In the genomic region with DNA sequence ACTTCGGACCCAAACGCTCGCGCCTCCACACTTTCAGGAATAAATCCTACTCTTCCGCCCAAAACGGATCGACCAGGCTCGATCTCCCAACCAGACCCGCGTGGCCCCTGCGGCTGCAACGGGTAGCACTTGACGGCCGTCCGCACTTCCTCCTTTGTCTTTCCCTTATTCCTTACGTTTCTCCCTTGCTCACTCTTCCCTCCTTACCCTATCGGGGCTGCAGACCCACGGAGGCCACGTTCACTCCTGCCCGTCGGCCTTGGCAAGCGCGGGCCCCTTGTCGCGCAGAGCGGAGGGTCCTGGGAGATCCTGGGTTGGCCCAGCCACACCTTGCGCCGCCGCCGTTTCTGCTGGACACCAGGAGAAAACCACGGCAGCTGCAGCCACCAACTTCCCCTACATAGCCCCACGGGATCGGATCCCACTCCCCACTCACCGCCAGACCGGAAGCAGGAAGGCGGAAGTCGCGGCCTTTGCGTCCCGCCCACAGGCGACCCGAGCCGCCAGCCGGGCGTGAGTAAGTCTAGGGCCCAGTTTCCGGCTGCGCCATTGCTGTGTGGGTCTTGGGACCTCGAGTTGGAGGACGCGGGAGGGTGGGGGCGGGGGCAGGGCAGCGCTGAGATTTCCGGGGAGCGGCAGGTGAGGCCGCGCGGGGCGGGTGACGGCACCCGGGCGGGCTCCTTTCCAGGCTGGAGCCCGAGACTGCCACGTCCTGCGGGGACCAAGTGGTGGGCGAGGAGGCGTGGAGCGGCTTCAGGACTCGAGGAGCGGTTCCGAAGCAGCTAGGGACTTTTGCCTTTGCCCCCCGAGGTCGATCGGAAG, we compare ENCODE assay signal across 1 cellular context.
TF ChIP-seq lines count a peak whose summit lies in the region.

SMIM15 (minus strand) TSS at position 459 of the 822 bp plus-strand sequence. CDS start 2,297 bp downstream, outside the sequence.

TF ChIP-seq in HepG2, 621 proteins besides CTCF, POLR2A, EP300 and RAD21 (continued from another document and continues in another):
- TF ChIP-seq, protein P1, sequence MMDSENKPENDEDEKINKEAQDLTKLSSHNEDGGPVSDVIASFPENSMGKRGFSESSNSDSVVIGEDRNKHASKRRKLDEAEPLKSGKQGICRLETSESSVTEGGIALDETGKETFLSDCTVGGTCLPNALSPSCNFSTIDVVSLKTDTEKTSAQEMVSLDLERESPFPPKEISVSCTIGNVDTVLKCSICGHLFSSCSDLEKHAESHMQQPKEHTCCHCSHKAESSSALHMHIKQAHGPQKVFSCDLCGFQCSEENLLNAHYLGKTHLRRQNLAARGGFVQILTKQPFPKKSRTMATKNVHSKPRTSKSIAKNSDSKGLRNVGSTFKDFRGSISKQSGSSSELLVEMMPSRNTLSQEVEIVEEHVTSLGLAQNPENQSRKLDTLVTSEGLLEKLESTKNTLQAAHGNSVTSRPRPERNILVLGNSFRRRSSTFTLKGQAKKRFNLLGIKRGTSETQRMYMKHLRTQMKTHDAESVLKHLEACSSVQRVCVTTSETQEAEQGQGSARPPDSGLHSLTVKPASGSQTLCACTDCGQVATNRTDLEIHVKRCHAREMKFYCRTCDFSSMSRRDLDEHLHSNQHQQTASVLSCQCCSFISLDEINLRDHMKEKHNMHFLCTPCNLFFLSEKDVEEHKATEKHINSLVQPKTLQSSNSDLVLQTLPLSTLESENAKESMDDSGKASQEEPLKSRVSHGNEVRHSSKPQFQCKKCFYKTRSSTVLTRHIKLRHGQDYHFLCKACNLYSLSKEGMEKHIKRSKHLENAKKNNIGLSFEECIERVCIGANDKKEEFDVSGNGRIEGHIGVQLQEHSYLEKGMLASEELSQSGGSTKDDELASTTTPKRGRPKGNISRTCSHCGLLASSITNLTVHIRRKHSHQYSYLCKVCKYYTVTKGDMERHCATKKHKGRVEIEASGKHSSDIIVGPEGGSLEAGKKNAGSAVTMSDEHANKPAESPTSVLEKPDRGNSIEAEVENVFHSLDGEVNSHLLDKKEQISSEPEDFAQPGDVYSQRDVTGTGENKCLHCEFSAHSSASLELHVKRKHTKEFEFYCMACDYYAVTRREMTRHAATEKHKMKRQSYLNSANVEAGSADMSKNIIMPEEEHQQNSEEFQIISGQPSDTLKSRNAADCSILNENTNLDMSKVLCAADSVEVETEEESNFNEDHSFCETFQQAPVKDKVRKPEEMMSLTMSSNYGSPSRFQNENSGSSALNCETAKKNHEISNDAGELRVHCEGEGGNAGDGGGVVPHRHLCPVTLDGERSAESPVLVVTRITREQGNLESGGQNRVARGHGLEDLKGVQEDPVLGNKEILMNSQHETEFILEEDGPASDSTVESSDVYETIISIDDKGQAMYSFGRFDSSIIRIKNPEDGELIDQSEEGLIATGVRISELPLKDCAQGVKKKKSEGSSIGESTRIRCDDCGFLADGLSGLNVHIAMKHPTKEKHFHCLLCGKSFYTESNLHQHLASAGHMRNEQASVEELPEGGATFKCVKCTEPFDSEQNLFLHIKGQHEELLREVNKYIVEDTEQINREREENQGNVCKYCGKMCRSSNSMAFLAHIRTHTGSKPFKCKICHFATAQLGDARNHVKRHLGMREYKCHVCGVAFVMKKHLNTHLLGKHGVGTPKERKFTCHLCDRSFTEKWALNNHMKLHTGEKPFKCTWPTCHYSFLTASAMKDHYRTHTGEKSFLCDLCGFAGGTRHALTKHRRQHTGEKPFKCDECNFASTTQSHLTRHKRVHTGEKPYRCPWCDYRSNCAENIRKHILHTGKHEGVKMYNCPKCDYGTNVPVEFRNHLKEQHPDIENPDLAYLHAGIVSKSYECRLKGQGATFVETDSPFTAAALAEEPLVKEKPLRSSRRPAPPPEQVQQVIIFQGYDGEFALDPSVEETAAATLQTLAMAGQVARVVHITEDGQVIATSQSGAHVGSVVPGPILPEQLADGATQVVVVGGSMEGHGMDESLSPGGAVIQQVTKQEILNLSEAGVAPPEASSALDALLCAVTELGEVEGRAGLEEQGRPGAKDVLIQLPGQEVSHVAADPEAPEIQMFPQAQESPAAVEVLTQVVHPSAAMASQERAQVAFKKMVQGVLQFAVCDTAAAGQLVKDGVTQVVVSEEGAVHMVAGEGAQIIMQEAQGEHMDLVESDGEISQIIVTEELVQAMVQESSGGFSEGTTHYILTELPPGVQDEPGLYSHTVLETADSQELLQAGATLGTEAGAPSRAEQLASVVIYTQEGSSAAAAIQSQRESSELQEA (CRISPR knock-in tag; IDR thresholded peaks at IDR 0.05; ENCODE audit: not compliant biosample characterization): peak; percentile 26
- TF ChIP-seq ZNF205 (CRISPR knock-in tag; IDR thresholded peaks at IDR 0.05): 0 out of 2 replicates have a peak, but pooled peaks have one; percentile 27
- no peak; the same call in 1 of the 2 replicates for TF ChIP-seq CCDC6 (CRISPR knock-in tag; IDR thresholded peaks at IDR 0.05)
- no peak for TF ChIP-seq FOSL1 (CRISPR knock-in tag; IDR thresholded peaks at IDR 0.05; ENCODE audit: borderline replicate concordance)
- peak; percentile 85 for TF ChIP-seq THAP11 (CRISPR knock-in tag; IDR thresholded peaks at IDR 0.05)
- no peak for TF ChIP-seq IKZF4 (CRISPR knock-in tag; IDR thresholded peaks at IDR 0.05; ENCODE audit: borderline replicate concordance, low read depth, not compliant biosample characterization)
- TF ChIP-seq, protein P2, sequence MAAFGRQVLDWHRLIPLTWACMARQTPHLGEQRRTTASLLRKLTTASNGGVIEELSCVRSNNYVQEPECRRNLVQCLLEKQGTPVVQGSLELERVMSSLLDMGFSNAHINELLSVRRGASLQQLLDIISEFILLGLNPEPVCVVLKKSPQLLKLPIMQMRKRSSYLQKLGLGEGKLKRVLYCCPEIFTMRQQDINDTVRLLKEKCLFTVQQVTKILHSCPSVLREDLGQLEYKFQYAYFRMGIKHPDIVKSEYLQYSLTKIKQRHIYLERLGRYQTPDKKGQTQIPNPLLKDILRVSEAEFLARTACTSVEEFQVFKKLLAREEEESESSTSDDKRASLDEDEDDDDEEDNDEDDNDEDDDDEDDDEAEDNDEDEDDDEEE (CRISPR knock-in tag; IDR thresholded peaks at IDR 0.05): peak; percentile 72; the same call in 1 of the 2 replicates
- no peak for TF ChIP-seq ZNF570 (CRISPR knock-in tag; IDR thresholded peaks at IDR 0.05; ENCODE audit: borderline replicate concordance)
- no peak; the same call in 1 of the 2 replicates for TF ChIP-seq ZNF333 (CRISPR knock-in tag; IDR thresholded peaks at IDR 0.05; ENCODE audit: borderline replicate concordance)
- peak; percentile 90 for TF ChIP-seq TARDBP (CRISPR knock-in tag; IDR thresholded peaks at IDR 0.05)
- no peak for TF ChIP-seq ZKSCAN1 (IDR thresholded peaks at IDR 0.05; ENCODE audit: low read length)
- no peak for TF ChIP-seq KDM1A (CRISPR knock-in tag; IDR thresholded peaks at IDR 0.05)
- peak; percentile 58; the same call in 1 of the 2 replicates for TF ChIP-seq ETV6 (CRISPR knock-in tag; conservative IDR thresholded peaks at IDR 0.05)
- no peak for TF ChIP-seq NR2F6 (IDR thresholded peaks at IDR 0.05)
- TF ChIP-seq NR2F6 (CRISPR knock-in tag; IDR thresholded peaks at IDR 0.05): no peak; the same call in 1 of the 2 replicates
- peak; percentile 86 for TF ChIP-seq ZFY (CRISPR knock-in tag; IDR thresholded peaks at IDR 0.05)
- TF ChIP-seq JUND (CRISPR knock-in tag; IDR thresholded peaks at IDR 0.05): no peak
- peak; percentile 89; the same call in 1 of the 2 replicates for TF ChIP-seq ZNF33A (CRISPR knock-in tag; IDR thresholded peaks at IDR 0.05; ENCODE audit: borderline replicate concordance)
- peak; percentile 83 for TF ChIP-seq TFE3 (CRISPR knock-in tag; IDR thresholded peaks at IDR 0.05)
- no peak for TF ChIP-seq ZNF629 (CRISPR knock-in tag; conservative IDR thresholded peaks at IDR 0.05)
- TF ChIP-seq HMG20A (CRISPR knock-in tag; IDR thresholded peaks at IDR 0.05; ENCODE audit: borderline replicate concordance): no peak
- TF ChIP-seq ZNF841 (CRISPR knock-in tag; IDR thresholded peaks at IDR 0.05; ENCODE audit: borderline replicate concordance): 0 out of 2 replicates have a peak, but pooled peaks have one; percentile 33
- TF ChIP-seq HOXD1 (CRISPR knock-in tag; IDR thresholded peaks at IDR 0.05): peak; percentile 74
- TF ChIP-seq FOXJ3 (CRISPR knock-in tag; IDR thresholded peaks at IDR 0.05; ENCODE audit: borderline replicate concordance): no peak; the same call in 1 of the 2 replicates
- peak; percentile 82 for TF ChIP-seq SPEN (CRISPR knock-in tag; IDR thresholded peaks at IDR 0.05; ENCODE audit: low read depth)
- TF ChIP-seq, protein P3, sequence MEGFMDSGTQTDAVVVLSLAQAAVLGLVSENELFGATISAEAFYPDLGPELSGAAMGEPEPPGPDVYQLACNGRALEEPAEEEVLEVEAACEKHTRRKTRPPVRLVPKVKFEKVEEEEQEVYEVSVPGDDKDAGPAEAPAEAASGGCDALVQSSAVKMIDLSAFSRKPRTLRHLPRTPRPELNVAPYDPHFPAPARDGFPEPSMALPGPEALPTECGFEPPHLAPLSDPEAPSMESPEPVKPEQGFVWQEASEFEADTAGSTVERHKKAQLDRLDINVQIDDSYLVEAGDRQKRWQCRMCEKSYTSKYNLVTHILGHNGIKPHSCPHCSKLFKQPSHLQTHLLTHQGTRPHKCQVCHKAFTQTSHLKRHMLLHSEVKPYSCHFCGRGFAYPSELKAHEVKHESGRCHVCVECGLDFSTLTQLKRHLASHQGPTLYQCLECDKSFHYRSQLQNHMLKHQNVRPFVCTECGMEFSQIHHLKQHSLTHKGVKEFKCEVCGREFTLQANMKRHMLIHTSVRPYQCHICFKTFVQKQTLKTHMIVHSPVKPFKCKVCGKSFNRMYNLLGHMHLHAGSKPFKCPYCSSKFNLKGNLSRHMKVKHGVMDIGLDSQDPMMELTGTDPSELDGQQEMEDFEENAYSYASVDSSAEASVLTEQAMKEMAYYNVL (CRISPR knock-in tag; IDR thresholded peaks at IDR 0.05; ENCODE audit: borderline replicate concordance): peak; percentile 11; the same call in 1 of the 2 replicates
- TF ChIP-seq, protein P4, sequence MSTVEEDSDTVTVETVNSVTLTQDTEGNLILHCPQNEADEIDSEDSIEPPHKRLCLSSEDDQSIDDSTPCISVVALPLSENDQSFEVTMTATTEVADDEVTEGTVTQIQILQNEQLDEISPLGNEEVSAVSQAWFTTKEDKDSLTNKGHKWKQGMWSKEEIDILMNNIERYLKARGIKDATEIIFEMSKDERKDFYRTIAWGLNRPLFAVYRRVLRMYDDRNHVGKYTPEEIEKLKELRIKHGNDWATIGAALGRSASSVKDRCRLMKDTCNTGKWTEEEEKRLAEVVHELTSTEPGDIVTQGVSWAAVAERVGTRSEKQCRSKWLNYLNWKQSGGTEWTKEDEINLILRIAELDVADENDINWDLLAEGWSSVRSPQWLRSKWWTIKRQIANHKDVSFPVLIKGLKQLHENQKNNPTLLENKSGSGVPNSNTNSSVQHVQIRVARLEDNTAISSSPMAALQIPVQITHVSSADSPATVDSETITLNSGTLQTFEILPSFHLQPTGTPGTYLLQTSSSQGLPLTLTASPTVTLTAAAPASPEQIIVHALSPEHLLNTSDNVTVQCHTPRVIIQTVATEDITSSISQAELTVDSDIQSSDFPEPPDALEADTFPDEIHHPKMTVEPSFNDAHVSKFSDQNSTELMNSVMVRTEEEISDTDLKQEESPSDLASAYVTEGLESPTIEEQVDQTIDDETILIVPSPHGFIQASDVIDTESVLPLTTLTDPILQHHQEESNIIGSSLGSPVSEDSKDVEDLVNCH (CRISPR knock-in tag; IDR thresholded peaks at IDR 0.05): no peak
- TF ChIP-seq DNMT3B (CRISPR knock-in tag; conservative IDR thresholded peaks at IDR 0.05): no peak; the same call in 1 of the 2 replicates
- TF ChIP-seq, protein P5, sequence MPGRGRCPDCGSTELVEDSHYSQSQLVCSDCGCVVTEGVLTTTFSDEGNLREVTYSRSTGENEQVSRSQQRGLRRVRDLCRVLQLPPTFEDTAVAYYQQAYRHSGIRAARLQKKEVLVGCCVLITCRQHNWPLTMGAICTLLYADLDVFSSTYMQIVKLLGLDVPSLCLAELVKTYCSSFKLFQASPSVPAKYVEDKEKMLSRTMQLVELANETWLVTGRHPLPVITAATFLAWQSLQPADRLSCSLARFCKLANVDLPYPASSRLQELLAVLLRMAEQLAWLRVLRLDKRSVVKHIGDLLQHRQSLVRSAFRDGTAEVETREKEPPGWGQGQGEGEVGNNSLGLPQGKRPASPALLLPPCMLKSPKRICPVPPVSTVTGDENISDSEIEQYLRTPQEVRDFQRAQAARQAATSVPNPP (CRISPR knock-in tag; IDR thresholded peaks at IDR 0.05): peak; percentile 82; the same call in 1 of the 2 replicates
- TF ChIP-seq SP140L (CRISPR knock-in tag; IDR thresholded peaks at IDR 0.05; ENCODE audit: borderline replicate concordance): no peak
- peak; percentile 65; the same call in 1 of the 2 replicates for TF ChIP-seq ZBTB39 (CRISPR knock-in tag; IDR thresholded peaks at IDR 0.05)
